ENCODE assay signal across 15 cellular contexts in the genomic region with DNA sequence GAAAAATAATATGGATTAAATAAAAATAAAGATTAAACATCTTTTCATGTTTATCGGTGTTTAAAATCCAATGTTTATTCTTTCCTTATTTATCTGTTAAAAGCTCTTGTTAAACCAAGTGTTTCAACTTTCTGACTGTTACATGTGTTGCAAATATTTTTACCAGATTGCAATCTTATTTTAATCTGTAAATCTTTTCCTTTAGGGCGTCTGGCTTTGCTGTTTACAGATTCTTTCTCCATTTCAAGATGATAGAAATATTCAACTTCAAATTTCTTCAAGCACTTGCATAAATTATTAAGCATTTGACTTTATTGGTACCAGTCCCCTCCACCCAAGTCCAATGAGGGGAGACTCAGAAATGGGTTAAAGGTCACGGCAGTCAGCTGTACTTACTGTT. TPM values are rescaled to one million over a fixed set of nuclear protein-coding genes. Genes with fewer than 3 reads are reported as not detected.
A peak's percentile ranks its signal among the peaks of the same experiment; 100 is the strongest.
DNase-seq lines count a peak whose midpoint lies in the region; ATAC-seq, FAIRE-seq and TF ChIP-seq lines count a peak whose summit lies in the region.
"Had no signal": no experiment of that assay in that cellular context is flagged by ENCODE, and none has a peak within 500 bp of the region (broad histone marks: within the 10 kb centered on the region; RNA-seq: fewer than 3 reads in every experiment).

No MANE protein-coding gene starts in this region.

- H3K4ac ChIP-seq in mesendoderm (ENCODE audit: low read depth, low read length) = peak overlapping the region; percentile 36

- TF ChIP-seq EP300 in A549 (IDR thresholded peaks at IDR 0.05) = no peak

- no peaks in the 10 kb centered on the region for H3K9me3 ChIP-seq in A549
- H3K9me3 ChIP-seq in SK-N-MC (ENCODE audit: low read depth, low read length) = no peaks in the 10 kb centered on the region
- no peaks in the 10 kb centered on the region for H3K9me3 ChIP-seq in OCI-LY7 (ENCODE audit: low read length)
- H3K9me3 ChIP-seq: BLaER1 had no signal

- no peak overlapping the region for H2AK5ac ChIP-seq in mesendoderm (ENCODE audit: low read length)

- H2BK15ac ChIP-seq in mesendoderm (replicated peaks; ENCODE audit: low read depth) = peak overlapping the region; percentile 7

- H3K36me3 ChIP-seq in GM23338 (ENCODE audit: insufficient read depth) = no peaks in the 10 kb centered on the region
- H3K36me3 ChIP-seq in SK-N-MC (ENCODE audit: insufficient read depth, low read length) = no peaks in the 10 kb centered on the region
- no peaks in the 10 kb centered on the region for H3K36me3 ChIP-seq in mesendoderm (ENCODE audit: control insufficient read depth, insufficient read depth, low read length)
- no peaks in the 10 kb centered on the region for H3K36me3 ChIP-seq in OCI-LY7 (ENCODE audit: insufficient read depth, low read length)
- H3K36me3 ChIP-seq: BLaER1 had no signal

- H3K27ac Mint-ChIP-seq in GM23338 = no peak overlapping the region
- H3K27ac Mint-ChIP-seq: HFFc6 had no signal

- no peak overlapping the region for H3K18ac ChIP-seq in mesendoderm (ENCODE audit: low read length)

- H3K79me1 ChIP-seq in mesendoderm (ENCODE audit: low read length) = no peaks in the 10 kb centered on the region

- FAIRE-seq in A549 (lab: Jason Lieb, UNC) = peak; percentile 23
- FAIRE-seq: H1 had no signal

- H3K23ac ChIP-seq in mesendoderm (ENCODE audit: low read length) = no peak overlapping the region

- no peaks in the 10 kb centered on the region for H3K9me2 ChIP-seq in GM23338 (ENCODE audit: insufficient read depth)
- no peaks in the 10 kb centered on the region for H3K9me2 ChIP-seq in OCI-LY7 (ENCODE audit: insufficient read depth, low read length)

- intact Hi-C loops in OCI-LY7 (cut with micrococcal nuclease; ENCODE audit: unreplicated experiment) = no loop called here

- ATAC-seq in A549 (no peak), GM23338 (no peak), esophagus mucosa (no peak), HG03354 (IDR thresholded peaks at IDR 0.05; ENCODE audit: poor library complexity, severe bottlenecking, unreplicated experiment) (no peak)

- H3K79me2 ChIP-seq in GM23338 (replicated peaks; ENCODE audit: insufficient read depth) (no peaks in the 10 kb centered on the region), mesendoderm (ENCODE audit: control insufficient read depth, insufficient read depth, low read length) (no peaks in the 10 kb centered on the region), OCI-LY7 (ENCODE audit: insufficient read depth, low read depth, low read length) (no peaks in the 10 kb centered on the region)

- H3K4me1 ChIP-seq in A549 (peaks cover 12% of the 10 kb centered on the region; the same call in 2 of the 3 replicates), GM23338 (ENCODE audit: insufficient read depth) (peaks cover 7% of the 10 kb centered on the region), mesendoderm (ENCODE audit: control insufficient read depth, low read depth, low read length) (peaks cover 3% of the 10 kb centered on the region), OCI-LY7 (ENCODE audit: insufficient read depth, low read length, poor library complexity, severe bottlenecking) (no peaks in the 10 kb centered on the region)
- H3K4me1 ChIP-seq: BLaER1 had no signal

- peaks cover 2% of the 10 kb centered on the region for H3K27me3 Mint-ChIP-seq in GM23338 (ENCODE audit: insufficient read depth, low read depth, poor library complexity)

- H4K8ac ChIP-seq in mesendoderm (ENCODE audit: low read depth, low read length) = no peak overlapping the region

- TF ChIP-seq POLR2A in A549 (IDR thresholded peaks at IDR 0.05; ENCODE audit: low read length) = no peak

- H3K4me3 Mint-ChIP-seq in GM23338 = no peak overlapping the region
- H3K4me3 Mint-ChIP-seq: HFFc6 had no signal

- TF ChIP-seq CTCF in A549 (IDR thresholded peaks at IDR 0.05) = no peak
- no peak for TF ChIP-seq CTCF in GM23338 (conservative IDR thresholded peaks at IDR 0.05; ENCODE audit: low read depth in 2 of 2)
- no peak for TF ChIP-seq CTCF in OCI-LY7 (conservative IDR thresholded peaks at IDR 0.05; ENCODE audit: low read length)

- no peak overlapping the region for H3K56ac ChIP-seq in mesendoderm (ENCODE audit: low read length)

- no peaks in the 10 kb centered on the region for H3F3A ChIP-seq in GM23338 (replicated peaks; ENCODE audit: low read depth)

- no peak for DNase-seq in A549 (ENCODE audit: low read depth in 1 of 2, low spot score in 1 of 2)
- no peak for DNase-seq in GM23338 (ENCODE audit: low spot score)
- no peak for DNase-seq in SK-N-MC (ENCODE audit: low read depth, low spot score)
- no peak for DNase-seq in mesendoderm
- no peak for DNase-seq in OCI-LY7 (ENCODE audit: low spot score)
- no peak for DNase-seq in NAMALWA (ENCODE audit: low spot score)
- DNase-seq: 8988T, DMS53, HCEC 1CT, HFFc6, KBM-7 had no signal

- H3K36me3 Mint-ChIP-seq in GM23338 (ENCODE audit: low read depth) = no peaks in the 10 kb centered on the region

- H4K5ac ChIP-seq in mesendoderm (ENCODE audit: low read length) = no peak overlapping the region

- peaks cover 13% of the 10 kb centered on the region for H3K4me1 Mint-ChIP-seq in GM23338

- H2BK120ac ChIP-seq in mesendoderm (ENCODE audit: low read depth, low read length) = no peak overlapping the region

- H3K4me3 ChIP-seq in A549 = no peak overlapping the region
- no peak overlapping the region for H3K4me3 ChIP-seq in GM23338
- H3K4me3 ChIP-seq in SK-N-MC = no peak overlapping the region
- no peak overlapping the region for H3K4me3 ChIP-seq in mesendoderm (ENCODE audit: low read length)
- no peak overlapping the region for H3K4me3 ChIP-seq in OCI-LY7 (ENCODE audit: low read depth, low read length, poor library complexity, severe bottlenecking)
- H3K4me3 ChIP-seq: BLaER1 had no signal

- H3K27ac ChIP-seq in A549 = peak overlapping the region in 1 of 2 experiments; percentile 15; a peak in 1 of 6 replicates
- no peak overlapping the region for H3K27ac ChIP-seq in GM23338 (ENCODE audit: low read depth)
- H3K27ac ChIP-seq in SK-N-MC = peak overlapping the region; percentile 75
- no peak overlapping the region for H3K27ac ChIP-seq in mesendoderm (ENCODE audit: low read depth, low read length)
- no peak overlapping the region for H3K27ac ChIP-seq in OCI-LY7 (ENCODE audit: low read depth, low read length, poor library complexity, severe bottlenecking)
- H3K27ac ChIP-seq: BLaER1 had no signal

- H3K4me2 ChIP-seq in A549 (no peak overlapping the region; the same call in 2 of the 3 replicates), GM23338 (no peak overlapping the region), mesendoderm (ENCODE audit: low read length) (no peak overlapping the region), OCI-LY7 (ENCODE audit: low read length) (no peak overlapping the region)
- H3K4me2 ChIP-seq: BLaER1 had no signal

- H3K9ac ChIP-seq in SK-N-MC (ENCODE audit: insufficient read length) (no peak overlapping the region), mesendoderm (ENCODE audit: low read length) (no peak overlapping the region)
- H3K9ac ChIP-seq: BLaER1 had no signal

- H3K9me3 Mint-ChIP-seq in GM23338 = no peaks in the 10 kb centered on the region
- H3K9me3 Mint-ChIP-seq: HFFc6 had no signal

- POLR2A ChIA-PET in A549 (lab: Yijun Ruan, JAX) = no interaction called here
- POLR2A ChIA-PET in OCI-LY7 (lab: Charles Lee) = interaction anchor here (1.2 kb wide), 1 partner anchor 11 kb away, joined by 4 read pairs; no protein-coding TSS in a partner anchor

- CTCF ChIA-PET in A549 (lab: Yijun Ruan, JAX) = interaction anchor here (0.7 to 1.3 kb wide), 2 partner anchors 18 to 39 kb away, joined by 3 to 4 read pairs; no protein-coding TSS in a partner anchor
- CTCF ChIA-PET in OCI-LY7 (lab: Charles Lee; ENCODE audit: unreplicated experiment) = no interaction called here

- H4K20me1 ChIP-seq in GM23338 (replicated peaks; ENCODE audit: insufficient read depth) = no peaks in the 10 kb centered on the region
- H4K20me1 ChIP-seq in OCI-LY7 (ENCODE audit: insufficient read depth, low read length) = no peaks in the 10 kb centered on the region
- H4K20me1 ChIP-seq: BLaER1 had no signal

- WGBS in A549 (ENCODE audit: missing lambda C conversion rate) = 82% methylated on average over 3 of the region's 3 CpGs
- WGBS in mesendoderm (ENCODE audit: extremely low coverage, insufficient coverage, low lambda C conversion rate) = no CpG with 5 or more reads among the region's 3 CpGs

- no peak overlapping the region for H2BK5ac ChIP-seq in mesendoderm (ENCODE audit: low read length)

- H2AFZ ChIP-seq in GM23338 (peak overlapping the region; percentile 81), OCI-LY7 (ENCODE audit: low read length) (no peak overlapping the region)

- BruUV-seq in OCI-LY7 (replicated peaks; lab: Mats Ljungman, UMichigan) = no TSS peak

- no peak for TF ChIP-seq RAD21 in A549 (conservative IDR thresholded peaks at IDR 0.05 in 1 of 2, IDR thresholded peaks at IDR 0.05 in 1 of 2)

- H3K27me3 ChIP-seq in GM23338 (ENCODE audit: insufficient read depth) (no peaks in the 10 kb centered on the region), mesendoderm (ENCODE audit: insufficient read depth, low read length, poor library complexity) (no peaks in the 10 kb centered on the region)
- H3K27me3 ChIP-seq: BLaER1 had no signal

TF ChIP-seq in A549, 52 proteins besides CTCF, POLR2A, EP300 and RAD21 (continues in another document):
- TF ChIP-seq ZSCAN20 (CRISPR knock-in tag; IDR thresholded peaks at IDR 0.05) (no peak), ZFP36 (IDR thresholded peaks at IDR 0.05; ENCODE audit: borderline replicate concordance, partially characterized antibody) (no peak)
- TF ChIP-seq, protein P1, sequence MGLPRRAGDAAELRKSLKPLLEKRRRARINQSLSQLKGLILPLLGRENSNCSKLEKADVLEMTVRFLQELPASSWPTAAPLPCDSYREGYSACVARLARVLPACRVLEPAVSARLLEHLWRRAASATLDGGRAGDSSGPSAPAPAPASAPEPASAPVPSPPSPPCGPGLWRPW (IDR thresholded peaks at IDR 0.05) = no peak

TF ChIP-seq in GM23338, 12 proteins besides CTCF, POLR2A, EP300 and RAD21 (continues in another document):
- TF ChIP-seq JUNB (IDR thresholded peaks at IDR 0.05; ENCODE audit: unreplicated experiment) (no peak), EZH2phosphoT487 (IDR thresholded peaks at IDR 0.05; ENCODE audit: unreplicated experiment) (no peak), POLR2AphosphoS5 (IDR thresholded peaks at IDR 0.05; ENCODE audit: low read depth) (no peak)

RNA-seq across cellular contexts. Expression of a gene that starts 16.9 kb away (rescaled TPM):
- polyA plus RNA-seq in A549 (2011; rRNA removed) = 12.0 and 15.5 TPM in 2 replicates
- 1.3 and 1.4 TPM in 2 replicates for polyA plus RNA-seq in A549 (2012; cell fraction: cytosol; rRNA removed)
- polyA plus RNA-seq in A549 (2012; cell fraction: nucleus; rRNA removed) = 2.9 and 3.7 TPM in 2 replicates
- 3.1 to 5.0 TPM (median 3.6 TPM) in 3 replicates for polyA plus RNA-seq in A549 (2017; fragmentation: RNase III; extraction: RNeasy Plus Mini Kit Qiagen cat#74134 plus additional on column Dnase treatment)
- 85.4 and 102 TPM in 2 replicates for polyA minus RNA-seq in A549 (2011; rRNA and poly(A)+ RNA removed)
- 2.8 and 2.9 TPM in 2 replicates for total RNA-seq in GM23338 (2014; rRNA removed; shearing (Covaris generic))
- polyA plus RNA-seq in GM23338 (2016; fragmentation: Nextera tagmentation; extraction: Ambion mirVana) = 1.1 and 1.4 TPM in 2 replicates
- polyA plus RNA-seq in mesendoderm (2013, experiment 1 of 2) = 1.0 TPM
- 1.1 TPM for polyA plus RNA-seq in mesendoderm (2013, experiment 2 of 2)
- total RNA-seq in OCI-LY7 (2014; rRNA removed; shearing (Covaris generic)) = 8.0 and 10.1 TPM in 2 replicates
- 14.0 and 18.9 TPM in 2 replicates for total RNA-seq in OCI-LY7 (2022)
- 23.9 TPM for total RNA-seq in esophagus mucosa
